Comparison of ENCODE assay signal across 8 cellular contexts in the genomic region with DNA sequence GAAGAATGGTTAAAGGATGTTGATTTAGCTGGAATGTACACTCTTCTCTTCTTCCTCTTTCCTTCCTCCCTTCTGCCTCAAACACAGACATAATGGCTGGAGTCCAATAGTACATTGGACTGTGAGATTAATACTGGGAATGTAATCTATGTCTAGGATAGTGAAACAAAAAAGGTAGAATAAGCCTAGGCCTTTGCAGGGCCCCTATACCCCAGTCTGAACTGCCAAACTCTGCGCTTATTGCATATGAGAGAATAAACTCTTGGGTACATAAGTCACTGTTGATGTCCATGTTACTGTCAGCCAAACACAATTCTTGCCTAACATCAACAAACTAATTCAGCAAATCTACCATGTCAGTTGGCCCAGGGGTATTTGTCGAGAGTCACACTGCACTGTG.
"Had no signal": no experiment of that assay in that cellular context is flagged by ENCODE, and none has a peak within 500 bp of the region (broad histone marks: within the 10 kb centered on the region; RNA-seq: fewer than 3 reads in every experiment).

No MANE protein-coding gene starts in this region.

- DNase-seq: GM23248, GOT3, H9, HCEC 1CT, IMR-90, KG1 had no signal

- H3K4me3 ChIP-seq: GM23248, K562 had no signal

- H3K9ac ChIP-seq: GM23248 had no signal

- H2AFZ ChIP-seq: GM23248 had no signal

- FAIRE-seq: K562 had no signal

- H3K27ac ChIP-seq: GM23248, HL-60 had no signal

- ATAC-seq: K562 had no signal
